17 cellular contexts compared by ENCODE assay signal in the genomic region with DNA sequence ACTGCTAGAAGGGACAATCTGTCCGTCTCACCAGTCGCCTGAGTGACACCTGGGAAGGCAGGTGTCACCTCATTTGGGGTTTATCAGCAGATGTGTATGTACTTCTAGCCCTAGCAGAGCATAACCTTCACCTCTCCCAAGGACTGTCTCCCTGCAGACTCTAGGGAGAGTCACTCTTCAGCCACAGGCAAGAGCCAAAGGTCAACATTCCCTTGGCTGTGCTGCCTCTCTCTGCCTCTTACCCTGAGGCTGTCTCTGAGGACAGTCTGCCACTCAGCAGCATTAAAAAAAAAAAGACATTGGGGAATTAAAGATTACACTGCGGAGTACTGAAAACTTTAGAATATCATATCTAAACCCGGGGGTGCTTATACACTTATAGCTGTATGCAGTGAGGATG.
DNase-seq lines count a peak whose midpoint lies in the region; ATAC-seq and TF ChIP-seq lines count a peak whose summit lies in the region.
"Had no signal": no experiment of that assay in that cellular context is flagged by ENCODE, and none has a peak within 500 bp of the region (broad histone marks: within the 10 kb centered on the region; RNA-seq: fewer than 3 reads in every experiment).

No MANE protein-coding gene starts in this region.

- H2BK5ac ChIP-seq in neuronal stem cell (ENCODE audit: low read length) = no peak overlapping the region

- H3K27me3 ChIP-seq in neuronal stem cell (ENCODE audit: control insufficient read depth in 3 of 3, insufficient read depth in 3 of 3, low read depth in 1 of 3, low read length in 3 of 3) (no peaks in the 10 kb centered on the region), upper lobe of right lung (no peaks in the 10 kb centered on the region)

- H3K4me3 ChIP-seq in neuronal stem cell (ENCODE audit: low read length in 2 of 2) (no peak overlapping the region), upper lobe of right lung (no peak overlapping the region)
- H3K4me3 ChIP-seq: GM12878, GM23338 had no signal

- no peak overlapping the region for H3K4me2 ChIP-seq in neuronal stem cell (ENCODE audit: insufficient read depth, low read length, poor library complexity, severe bottlenecking)
- H3K4me2 ChIP-seq: GM23338 had no signal

- no peak overlapping the region for H3K18ac ChIP-seq in neuronal stem cell (ENCODE audit: low read length)

- no peak overlapping the region for H2AK5ac ChIP-seq in neuronal stem cell (ENCODE audit: low read depth, low read length)

- H3K23ac ChIP-seq in neuronal stem cell (ENCODE audit: low read depth, low read length, poor library complexity) = no peak overlapping the region

- H3K36me3 ChIP-seq in neuronal stem cell (replicated peaks in 1 of 2; ENCODE audit: control insufficient read depth in 2 of 2, insufficient read depth in 2 of 2, low read length in 2 of 2) = no peaks in the 10 kb centered on the region
- H3K36me3 ChIP-seq in upper lobe of right lung = no peaks in the 10 kb centered on the region

- peaks cover 0 to 8% of the 10 kb centered on the region in 2 donors for H3K4me1 ChIP-seq in neuronal stem cell (ENCODE audit: control insufficient read depth in 2 of 2, insufficient read depth in 1 of 2, low read depth in 1 of 2, low read length in 2 of 2)
- no peaks in the 10 kb centered on the region for H3K4me1 ChIP-seq in upper lobe of right lung
- H3K4me1 ChIP-seq: Caco-2 had no signal

- no peak for TF ChIP-seq CTCF in upper lobe of right lung (IDR thresholded peaks at IDR 0.05)

- no peaks in the 10 kb centered on the region for H3K79me1 ChIP-seq in neuronal stem cell (ENCODE audit: low read depth, low read length)

- intact Hi-C loops in upper lobe of right lung (cut with DNase I) = no loop called here

- no peak overlapping the region for H2BK15ac ChIP-seq in neuronal stem cell (ENCODE audit: low read length)

- H3K9me3 ChIP-seq in neuronal stem cell (replicated peaks in 1 of 2; ENCODE audit: control insufficient read depth in 2 of 2, insufficient read depth in 1 of 2, low read depth in 1 of 2, low read length in 2 of 2) (no peaks in the 10 kb centered on the region), upper lobe of right lung (no peaks in the 10 kb centered on the region)
- H3K9me3 ChIP-seq: Caco-2 had no signal

- no peak overlapping the region for H3K4ac ChIP-seq in neuronal stem cell (ENCODE audit: low read length)

- no peak overlapping the region for H4K91ac ChIP-seq in neuronal stem cell (ENCODE audit: low read depth, low read length, poor library complexity)

- no peak overlapping the region for H2AFZ ChIP-seq in neuronal stem cell (ENCODE audit: low read length)
- H2AFZ ChIP-seq: GM23338 had no signal

- H2BK12ac ChIP-seq in neuronal stem cell (ENCODE audit: low read length) = no peak overlapping the region

- DNase-seq in ELF-1 (ENCODE audit: low read depth, low spot score) (peak; percentile 48), RPMI7951 (ENCODE audit: low read depth) (peak; percentile 29), neuronal stem cell (ENCODE audit: low spot score) (no peak), upper lobe of right lung (no peak), UCSD-AML1 (lab: John Stamatoyannopoulos, UW; ENCODE audit: unreplicated experiment) (no peak)
- DNase-seq: Caco-2; CD4-positive, CD25-positive, alpha-beta regulatory T cell; CD8-positive, alpha-beta T cell; DMS153; DND-41; GDM1; H9 had no signal

- peak overlapping the region; percentile 24 for H2BK120ac ChIP-seq in neuronal stem cell (ENCODE audit: low read depth, low read length)

- no peak overlapping the region for H3K9ac ChIP-seq in neuronal stem cell (ENCODE audit: low read depth, low read length, poor library complexity)

- H3K27ac ChIP-seq in neuronal stem cell (replicated peaks; ENCODE audit: low read length) = no peak overlapping the region
- no peak overlapping the region for H3K27ac ChIP-seq in upper lobe of right lung
- H3K27ac ChIP-seq: C4-2B had no signal

- no peak overlapping the region for H4K8ac ChIP-seq in neuronal stem cell (ENCODE audit: low read depth, low read length)

- peak; percentile 19 for ATAC-seq in upper lobe of right lung
- ATAC-seq in GM18858 (IDR thresholded peaks at IDR 0.05; ENCODE audit: unreplicated experiment) = no peak
- ATAC-seq: CD8-positive, alpha-beta T cell; GM12878; HCT116 had no signal

- H3K14ac ChIP-seq in neuronal stem cell (ENCODE audit: low read length) = no peak overlapping the region

- no CpG with 5 or more reads among the region's 4 CpGs for WGBS in neuronal stem cell (ENCODE audit: extremely low coverage in 2 of 2, insufficient read length in 2 of 2, insufficient replicate concordance in 1 of 2), 2 donors

Comparison
In these comparisons a context has a peak if more than half of its experiments do, and no peak if none do; other contexts are left out.
1. DNase-seq: peak in ELF-1 (single experiment) and RPMI7951 (single experiment); none in neuronal stem cell (single experiment), upper lobe of right lung (single experiment) and UCSD-AML1 (single experiment).